In the genomic region with DNA sequence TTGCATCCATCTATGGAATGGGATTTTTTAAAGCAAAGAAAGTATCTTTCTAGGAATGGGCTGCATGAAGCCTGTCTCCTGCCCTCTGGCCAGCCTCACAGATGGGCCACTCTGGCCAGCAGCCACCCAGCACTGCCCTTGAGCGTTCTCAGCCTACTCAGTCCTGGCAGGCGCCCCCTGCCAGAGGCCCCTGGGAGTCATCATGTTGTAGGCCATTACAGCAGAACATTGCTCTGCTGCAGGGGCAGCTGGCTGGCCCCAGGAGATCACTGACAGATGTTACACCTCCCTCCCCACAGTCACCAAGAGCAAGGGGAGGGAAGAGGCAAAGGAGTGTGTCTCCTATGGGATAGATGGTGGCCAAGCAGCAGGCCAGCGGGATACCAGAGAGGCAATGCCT, we compare ENCODE assay signal across 1 cellular context.
TF ChIP-seq lines count a peak whose summit lies in the region.

No MANE protein-coding gene starts in this region.

TF ChIP-seq in HEK293, 187 proteins besides CTCF, POLR2A, EP300 and RAD21 (continued from another document):
- TF ChIP-seq ZNF426 (tag by site-specific recombination; IDR thresholded peaks at IDR 0.05), result no peak
